27 cellular contexts compared by ENCODE assay signal in the genomic region with DNA sequence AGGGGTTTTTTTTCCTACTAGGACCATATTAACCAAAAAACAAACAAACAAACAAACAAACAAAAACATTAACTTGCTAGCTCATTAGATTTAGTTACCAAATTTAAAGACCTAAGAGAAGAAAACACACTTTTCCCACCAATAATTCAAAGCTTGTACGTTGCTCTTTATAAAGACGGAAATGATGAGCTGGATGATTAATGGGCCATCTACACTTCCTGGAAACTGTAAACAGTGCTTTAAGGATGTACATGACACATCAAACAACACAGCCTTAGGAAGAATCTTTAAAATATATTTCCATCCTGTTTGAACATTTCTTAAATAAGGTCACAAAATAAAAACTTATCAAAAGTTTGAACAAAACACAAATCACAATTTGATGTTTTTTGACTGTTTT. TPM values are rescaled to one million over a fixed set of nuclear protein-coding genes. Genes with fewer than 3 reads are reported as not detected.
DNase-seq lines count a peak whose midpoint lies in the region; ATAC-seq and TF ChIP-seq lines count a peak whose summit lies in the region.
"Had no signal": no experiment of that assay in that cellular context is flagged by ENCODE, and none has a peak within 500 bp of the region (broad histone marks: within the 10 kb centered on the region; RNA-seq: fewer than 3 reads in every experiment).

No MANE protein-coding gene starts in this region.

- H2AFZ ChIP-seq in mesenchymal stem cell (ENCODE audit: low read depth, low read length), result no peak overlapping the region

- peak overlapping the region; percentile 5 for H3K27ac Mint-ChIP-seq in activated CD4-positive, alpha-beta memory T cell treated with anti-CD3 and anti-CD28 coated beads, Interleukin-2, amount 10 ng/mL, durations not matched to agents 7 days and 5 days
- no peak overlapping the region for H3K27ac Mint-ChIP-seq in activated CD4-positive, alpha-beta memory T cell treated with anti-CD3 and anti-CD28 coated beads for 36 hours
- peak overlapping the region; percentile 39 for H3K27ac Mint-ChIP-seq in dendritic cell treated with granulocyte-macrophage colony-stimulating factor and Interleukin-4, amounts not matched to agents 40 ng/mL and 50 ng/mL, for 4 days
- no peak overlapping the region for H3K27ac Mint-ChIP-seq in CD8-positive, alpha-beta T cell
- H3K27ac Mint-ChIP-seq: activated CD4-positive, alpha-beta T cell treated with anti-CD3 and anti-CD28 coated beads, Interleukin-2, amount 10 ng/mL, durations not matched to agents 24 days and 14 days; stimulated activated naive B cell treated with anti-CD40 and anti-IgM and Interleukin-4, amounts not matched to agents 10 μg/mL and 1 μg/mL and 100 μg/mL, for 72 hours had no signal

- no peaks in the 10 kb centered on the region for H3K36me3 Mint-ChIP-seq in activated CD4-positive, alpha-beta memory T cell treated with anti-CD3 and anti-CD28 coated beads, Interleukin-2, amount 10 ng/mL, durations not matched to agents 7 days and 5 days (ENCODE audit: low read depth)
- no peaks in the 10 kb centered on the region for H3K36me3 Mint-ChIP-seq in activated CD4-positive, alpha-beta memory T cell treated with anti-CD3 and anti-CD28 coated beads for 36 hours
- H3K36me3 Mint-ChIP-seq in dendritic cell treated with granulocyte-macrophage colony-stimulating factor and Interleukin-4, amounts not matched to agents 40 ng/mL and 50 ng/mL, for 4 days (ENCODE audit: low read depth), result no peaks in the 10 kb centered on the region
- no peaks in the 10 kb centered on the region for H3K36me3 Mint-ChIP-seq in CD8-positive, alpha-beta T cell
- H3K36me3 Mint-ChIP-seq: stimulated activated naive B cell treated with anti-CD40 and anti-IgM and Interleukin-4, amounts not matched to agents 10 μg/mL and 1 μg/mL and 100 μg/mL, for 72 hours had no signal

- no peak overlapping the region for H2BK15ac ChIP-seq in mesenchymal stem cell (ENCODE audit: low read depth, poor library complexity, severe bottlenecking)

- ATAC-seq in CD8-positive, alpha-beta T cell, result no peak
- ATAC-seq in left cardiac atrium, result no peak
- ATAC-seq: heart left ventricle; left lung; mucosa of descending colon; Panc1; stimulated activated naive B cell treated with anti-CD40 and anti-IgM and Interleukin-4, amounts not matched to agents 10 μg/mL and 1 μg/mL and 100 μg/mL, for 72 hours had no signal

- H2AK5ac ChIP-seq in mesenchymal stem cell (ENCODE audit: low read length, severe bottlenecking), result no peak overlapping the region

- no peaks in the 10 kb centered on the region for H3K79me1 ChIP-seq in mesenchymal stem cell (replicated peaks; ENCODE audit: low read length, poor library complexity, severe bottlenecking)

- intact Hi-C loops in activated CD4-positive, alpha-beta memory T cell treated with anti-CD3 and anti-CD28 coated beads for 36 hours (cut with micrococcal nuclease), result no loop called here
- intact Hi-C loops in dendritic cell treated with granulocyte-macrophage colony-stimulating factor and Interleukin-4, amounts not matched to agents 40 ng/mL and 50 ng/mL, for 4 days (cut with micrococcal nuclease), result no loop called here
- intact Hi-C loops in CD8-positive, alpha-beta T cell (cut with DNase I, micrococcal nuclease), result no loop called here
- intact Hi-C loops in left cardiac atrium (cut with DNase I), result no loop called here

- peaks cover 4% of the 10 kb centered on the region for H3K27me3 Mint-ChIP-seq in activated CD4-positive, alpha-beta memory T cell treated with anti-CD3 and anti-CD28 coated beads, Interleukin-2, amount 10 ng/mL, durations not matched to agents 7 days and 5 days
- H3K27me3 Mint-ChIP-seq in activated CD4-positive, alpha-beta memory T cell treated with anti-CD3 and anti-CD28 coated beads for 36 hours, result no peaks in the 10 kb centered on the region
- no peaks in the 10 kb centered on the region for H3K27me3 Mint-ChIP-seq in dendritic cell treated with granulocyte-macrophage colony-stimulating factor and Interleukin-4, amounts not matched to agents 40 ng/mL and 50 ng/mL, for 4 days
- H3K27me3 Mint-ChIP-seq in CD8-positive, alpha-beta T cell (ENCODE audit: low read depth), result no peaks in the 10 kb centered on the region
- H3K27me3 Mint-ChIP-seq: stimulated activated naive B cell treated with anti-CD40 and anti-IgM and Interleukin-4, amounts not matched to agents 10 μg/mL and 1 μg/mL and 100 μg/mL, for 72 hours had no signal

- H3K4me3 Mint-ChIP-seq in activated CD4-positive, alpha-beta memory T cell treated with anti-CD3 and anti-CD28 coated beads, Interleukin-2, amount 10 ng/mL, durations not matched to agents 7 days and 5 days, result no peak overlapping the region
- H3K4me3 Mint-ChIP-seq in activated CD4-positive, alpha-beta memory T cell treated with anti-CD3 and anti-CD28 coated beads for 36 hours, result no peak overlapping the region
- H3K4me3 Mint-ChIP-seq in dendritic cell treated with granulocyte-macrophage colony-stimulating factor and Interleukin-4, amounts not matched to agents 40 ng/mL and 50 ng/mL, for 4 days, result no peak overlapping the region
- no peak overlapping the region for H3K4me3 Mint-ChIP-seq in CD8-positive, alpha-beta T cell
- H3K4me3 Mint-ChIP-seq: activated CD4-positive, alpha-beta T cell treated with anti-CD3 and anti-CD28 coated beads, Interleukin-2, amount 10 ng/mL, durations not matched to agents 24 days and 14 days; stimulated activated naive B cell treated with anti-CD40 and anti-IgM and Interleukin-4, amounts not matched to agents 10 μg/mL and 1 μg/mL and 100 μg/mL, for 72 hours had no signal

- CTCF ChIA-PET in activated CD4-positive, alpha-beta memory T cell treated with anti-CD3 and anti-CD28 coated beads, Interleukin-2, amount 10 ng/mL, durations not matched to agents 7 days and 5 days (lab: Charles Lee), result no interaction called here
- CTCF ChIA-PET in activated CD4-positive, alpha-beta memory T cell treated with anti-CD3 and anti-CD28 coated beads for 36 hours (lab: Charles Lee), result interaction anchor here (1.4 kb wide), 1 partner anchor 73 kb away, joined by 3 read pairs; no protein-coding TSS in a partner anchor
- CTCF ChIA-PET in CD8-positive, alpha-beta T cell (lab: Charles Lee), result interaction anchor here (0.7 to 0.8 kb wide), 2 partner anchors 32 to 48 kb away, joined by 3 to 4 read pairs; no protein-coding TSS in a partner anchor

- peaks cover 8% of the 10 kb centered on the region for H3K4me1 Mint-ChIP-seq in activated CD4-positive, alpha-beta memory T cell treated with anti-CD3 and anti-CD28 coated beads, Interleukin-2, amount 10 ng/mL, durations not matched to agents 7 days and 5 days
- H3K4me1 Mint-ChIP-seq in activated CD4-positive, alpha-beta memory T cell treated with anti-CD3 and anti-CD28 coated beads for 36 hours (ENCODE audit: low read depth), result peaks cover 5% of the 10 kb centered on the region
- peaks cover 15% of the 10 kb centered on the region for H3K4me1 Mint-ChIP-seq in dendritic cell treated with granulocyte-macrophage colony-stimulating factor and Interleukin-4, amounts not matched to agents 40 ng/mL and 50 ng/mL, for 4 days (ENCODE audit: low read depth)
- H3K4me1 Mint-ChIP-seq in CD8-positive, alpha-beta T cell (ENCODE audit: low read depth), result no peaks in the 10 kb centered on the region

- H3K9me3 Mint-ChIP-seq in activated CD4-positive, alpha-beta memory T cell treated with anti-CD3 and anti-CD28 coated beads, Interleukin-2, amount 10 ng/mL, durations not matched to agents 7 days and 5 days, result no peaks in the 10 kb centered on the region
- H3K9me3 Mint-ChIP-seq in activated CD4-positive, alpha-beta memory T cell treated with anti-CD3 and anti-CD28 coated beads for 36 hours, result no peaks in the 10 kb centered on the region
- no peaks in the 10 kb centered on the region for H3K9me3 Mint-ChIP-seq in dendritic cell treated with granulocyte-macrophage colony-stimulating factor and Interleukin-4, amounts not matched to agents 40 ng/mL and 50 ng/mL, for 4 days
- H3K9me3 Mint-ChIP-seq in CD8-positive, alpha-beta T cell, result no peaks in the 10 kb centered on the region
- H3K9me3 Mint-ChIP-seq: activated CD4-positive, alpha-beta T cell treated with anti-CD3 and anti-CD28 coated beads, Interleukin-2, amount 10 ng/mL, durations not matched to agents 24 days and 14 days; stimulated activated naive B cell treated with anti-CD40 and anti-IgM and Interleukin-4, amounts not matched to agents 10 μg/mL and 1 μg/mL and 100 μg/mL, for 72 hours had no signal

- no peak overlapping the region for H3K9ac ChIP-seq in mesenchymal stem cell (ENCODE audit: low read length)
- H3K9ac ChIP-seq: BLaER1 treated with 17β-estradiol and CSF1 and Interleukin-3, amounts not matched to agents 10 nM and 100 nM had no signal

- no peak overlapping the region for H2BK12ac ChIP-seq in mesenchymal stem cell (ENCODE audit: low read length in 2 of 2)

- H3K27ac ChIP-seq in mesenchymal stem cell (ENCODE audit: low read length, poor library complexity, severe bottlenecking), result no peak overlapping the region
- H3K27ac ChIP-seq in CD8-positive, alpha-beta T cell (ENCODE audit: low read depth, low read length), result no peak overlapping the region
- H3K27ac ChIP-seq: colonic mucosa, heart left ventricle, HL-60, left lung, SJCRH30, testis, uterus had no signal

- no peak overlapping the region for H4K91ac ChIP-seq in mesenchymal stem cell (ENCODE audit: low read length)

- H2BK5ac ChIP-seq in mesenchymal stem cell (ENCODE audit: low read depth, low read length, poor library complexity, severe bottlenecking), result no peak overlapping the region

- DNase-seq in activated CD4-positive, alpha-beta memory T cell treated with anti-CD3 and anti-CD28 coated beads, Interleukin-2, amount 10 ng/mL, durations not matched to agents 7 days and 5 days, result no peak
- no peak for DNase-seq in activated CD4-positive, alpha-beta memory T cell treated with anti-CD3 and anti-CD28 coated beads for 36 hours
- peak; percentile 49 for DNase-seq in NCI-H226
- DNase-seq in mesenchymal stem cell, result peak; percentile 78
- DNase-seq in CD8-positive, alpha-beta T cell, result no peak
- DNase-seq in left cardiac atrium, result no peak
- no peak for DNase-seq in GM20000 (ENCODE audit: low spot score)
- DNase-seq: ACHN; activated CD4-positive, alpha-beta T cell treated with anti-CD3 and anti-CD28 coated beads, Interleukin-2, amount 10 ng/mL, durations not matched to agents 24 days and 14 days; activated CD8-positive, alpha-beta memory T cell treated with anti-CD3 and anti-CD28 coated beads, Interleukin-2, amount 50 U/mL, for 4 hours; activated gamma-delta T cell; colonic mucosa; GDM1; heart left ventricle; left lung; mucosa of descending colon; NCI-H187; NCI-H82; SJCRH30; small intestine; stimulated activated naive B cell treated with anti-CD40 and anti-IgM and Interleukin-4, amounts not matched to agents 10 μg/mL and 1 μg/mL and 100 μg/mL, for 72 hours; testis; uterus had no signal

- H3K9me3 ChIP-seq in mesenchymal stem cell (ENCODE audit: control insufficient read depth, low read length), result no peaks in the 10 kb centered on the region
- H3K9me3 ChIP-seq in CD8-positive, alpha-beta T cell (ENCODE audit: low read length), result no peaks in the 10 kb centered on the region
- H3K9me3 ChIP-seq: colonic mucosa, heart left ventricle, left lung, mucosa of descending colon, testis, uterus had no signal

- no peak overlapping the region for H2BK120ac ChIP-seq in mesenchymal stem cell (ENCODE audit: low read depth, low read length)

- no CpG with 5 or more reads among the region's 2 CpGs for WGBS in mesenchymal stem cell

- no peak overlapping the region for H4K8ac ChIP-seq in mesenchymal stem cell (ENCODE audit: low read length)

- peaks cover 0 to 12% of the 10 kb centered on the region in 2 experiments for H3K27me3 ChIP-seq in mesenchymal stem cell (ENCODE audit: control insufficient read depth in 1 of 2, insufficient read depth in 1 of 2, low read length in 2 of 2)
- no peaks in the 10 kb centered on the region for H3K27me3 ChIP-seq in CD8-positive, alpha-beta T cell (ENCODE audit: insufficient read depth, low read length)
- H3K27me3 ChIP-seq: BLaER1 treated with 17β-estradiol and CSF1 and Interleukin-3, amounts not matched to agents 10 nM and 100 nM; colonic mucosa; left lung; SJCRH30; testis; uterus had no signal

- H3K18ac ChIP-seq in mesenchymal stem cell (ENCODE audit: low read depth in 1 of 2, low read length in 2 of 2), result no peak overlapping the region

- TF ChIP-seq CTCF in CD8-positive, alpha-beta T cell (IDR thresholded peaks at IDR 0.05), result no peak
- no peak for TF ChIP-seq CTCF in GM20000 (IDR thresholded peaks at IDR 0.05; ENCODE audit: extremely low read depth, missing control alignments)

- no peak overlapping the region for H3K4me2 ChIP-seq in mesenchymal stem cell (ENCODE audit: low read length, poor library complexity, severe bottlenecking)

- H3K23ac ChIP-seq in mesenchymal stem cell (ENCODE audit: low read length in 2 of 2), result no peak overlapping the region

- H3K4ac ChIP-seq in mesenchymal stem cell (ENCODE audit: low read depth in 1 of 2, low read length in 2 of 2), result no peak overlapping the region

- POLR2A ChIA-PET in activated CD4-positive, alpha-beta memory T cell treated with anti-CD3 and anti-CD28 coated beads, Interleukin-2, amount 10 ng/mL, durations not matched to agents 7 days and 5 days (lab: Charles Lee), result interaction anchor here (0.8 kb wide), 1 partner anchor 55 kb away, joined by 3 read pairs; no protein-coding TSS in a partner anchor
- POLR2A ChIA-PET in activated CD4-positive, alpha-beta memory T cell treated with anti-CD3 and anti-CD28 coated beads for 36 hours (lab: Charles Lee), result no interaction called here
- POLR2A ChIA-PET in CD8-positive, alpha-beta T cell (lab: Charles Lee), result no interaction called here

- no peak overlapping the region for H3K14ac ChIP-seq in mesenchymal stem cell (ENCODE audit: low read length in 2 of 2)

- no peaks in the 10 kb centered on the region for H3K36me3 ChIP-seq in mesenchymal stem cell (ENCODE audit: control insufficient read depth in 1 of 2, insufficient read depth in 2 of 2, low read depth in 1 of 2, low read length in 2 of 2)
- no peaks in the 10 kb centered on the region for H3K36me3 ChIP-seq in CD8-positive, alpha-beta T cell (ENCODE audit: insufficient read depth, low read length)
- H3K36me3 ChIP-seq: BLaER1 treated with 17β-estradiol and CSF1 and Interleukin-3, amounts not matched to agents 10 nM and 100 nM; colonic mucosa; heart left ventricle; left lung; SJCRH30; uterus had no signal

- H3K4me3 ChIP-seq in mesenchymal stem cell (ENCODE audit: insufficient read depth in 1 of 2, low read depth in 1 of 2, low read length in 2 of 2), result no peak overlapping the region
- no peak overlapping the region for H3K4me3 ChIP-seq in CD8-positive, alpha-beta T cell (ENCODE audit: low read depth, low read length)
- H3K4me3 ChIP-seq: BLaER1 treated with 17β-estradiol and CSF1 and Interleukin-3, amounts not matched to agents 10 nM and 100 nM; colonic mucosa; heart left ventricle; left lung; mucosa of descending colon; SJCRH30; testis; uterus had no signal

- H3K4me1 ChIP-seq in mesenchymal stem cell (ENCODE audit: control insufficient read depth, insufficient read depth, low read depth, low read length), result no peaks in the 10 kb centered on the region
- H3K4me1 ChIP-seq in CD8-positive, alpha-beta T cell (ENCODE audit: insufficient read depth, low read length), result no peaks in the 10 kb centered on the region
- H3K4me1 ChIP-seq: colonic mucosa, heart left ventricle, left lung, SJCRH30, testis, uterus had no signal

RNA-seq across cellular contexts. Expression of a gene that starts 1.0 kb away (rescaled TPM):
- under 1 TPM in 1 of 2 experiments, not detected in 1; 0.18 TPM for total RNA-seq in activated CD4-positive, alpha-beta memory T cell treated with anti-CD3 and anti-CD28 coated beads, Interleukin-2, amount 10 ng/mL, durations not matched to agents 7 days and 5 days
- not detected for total RNA-seq in activated CD4-positive, alpha-beta memory T cell treated with anti-CD3 and anti-CD28 coated beads for 36 hours
- 3.1 TPM for polyA plus RNA-seq in mesenchymal stem cell (2013, experiment 1 of 2)
- polyA plus RNA-seq in mesenchymal stem cell (2013, experiment 2 of 2), result 3.2 TPM
- not detected for total RNA-seq in CD8-positive, alpha-beta T cell
- total RNA-seq in left cardiac atrium, result 10 to 100 TPM in 1 of 2 donors, under 1 TPM in 1; 0.27 to 36.7 TPM
- total RNA-seq: activated CD4-positive, alpha-beta T cell treated with anti-CD3 and anti-CD28 coated beads, Interleukin-2, amount 10 ng/mL, durations not matched to agents 24 days and 14 days; colonic mucosa; left lung; SJCRH30; testis; uterus had no signal
- polyA plus RNA-seq: heart left ventricle, small intestine had no signal

Comparison
In these comparisons a context has a peak if more than half of its experiments do, and no peak if none do; other contexts are left out.
1. H3K27ac Mint-ChIP-seq: peak in activated CD4-positive, alpha-beta memory T cell treated with anti-CD3 and anti-CD28 coated beads, Interleukin-2, amount 10 ng/mL, durations not matched to agents 7 days and 5 days (single experiment) and dendritic cell treated with granulocyte-macrophage colony-stimulating factor and Interleukin-4, amounts not matched to agents 40 ng/mL and 50 ng/mL, for 4 days (single experiment); none in activated CD4-positive, alpha-beta memory T cell treated with anti-CD3 and anti-CD28 coated beads for 36 hours (single experiment) and CD8-positive, alpha-beta T cell (single experiment).
2. DNase-seq: peak in NCI-H226 (single experiment) and mesenchymal stem cell (single experiment); none in activated CD4-positive, alpha-beta memory T cell treated with anti-CD3 and anti-CD28 coated beads, Interleukin-2, amount 10 ng/mL, durations not matched to agents 7 days and 5 days (single experiment), activated CD4-positive, alpha-beta memory T cell treated with anti-CD3 and anti-CD28 coated beads for 36 hours (single experiment), CD8-positive, alpha-beta T cell (0 of 7), left cardiac atrium (single experiment) and GM20000 (single experiment).